In genomic region chr15:75637245-75638009, GRCh38 we compare ENCODE assay signal across 1 cellular context.
TF ChIP-seq lines count a peak whose summit lies in the region.

No MANE protein-coding gene starts in this region.

TF ChIP-seq in endothelial cell of umbilical vein, 7 proteins besides CTCF, POLR2A, EP300 and RAD21:
- no peak for TF ChIP-seq MYC (IDR thresholded peaks at IDR 0.05; ENCODE audit: low read depth, low read length)
- TF ChIP-seq, protein P1, sequence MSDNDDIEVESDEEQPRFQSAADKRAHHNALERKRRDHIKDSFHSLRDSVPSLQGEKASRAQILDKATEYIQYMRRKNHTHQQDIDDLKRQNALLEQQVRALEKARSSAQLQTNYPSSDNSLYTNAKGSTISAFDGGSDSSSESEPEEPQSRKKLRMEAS (IDR thresholded peaks at IDR 0.05; ENCODE audit: insufficient read depth, insufficient read length): no peak
- no peak for TF ChIP-seq EZH2 (IDR thresholded peaks at IDR 0.05; ENCODE audit: borderline replicate concordance, low read depth, low read length, severe bottlenecking)
- TF ChIP-seq JUN (IDR thresholded peaks at IDR 0.05; ENCODE audit: borderline replicate concordance, insufficient read depth, insufficient read length, low read depth): no peak
- TF ChIP-seq FOS (IDR thresholded peaks at IDR 0.05; ENCODE audit: borderline replicate concordance, insufficient read depth, low read length): no peak
- no peak for TF ChIP-seq GATA2 (IDR thresholded peaks at IDR 0.05; ENCODE audit: insufficient read depth, insufficient read length, low read depth, low read length)
- no peak for TF ChIP-seq POLR2AphosphoS5 (IDR thresholded peaks at IDR 0.05; ENCODE audit: insufficient read depth, low read depth, low read length)
